ENCODE assay signal across 29 cellular contexts in the genomic region with DNA sequence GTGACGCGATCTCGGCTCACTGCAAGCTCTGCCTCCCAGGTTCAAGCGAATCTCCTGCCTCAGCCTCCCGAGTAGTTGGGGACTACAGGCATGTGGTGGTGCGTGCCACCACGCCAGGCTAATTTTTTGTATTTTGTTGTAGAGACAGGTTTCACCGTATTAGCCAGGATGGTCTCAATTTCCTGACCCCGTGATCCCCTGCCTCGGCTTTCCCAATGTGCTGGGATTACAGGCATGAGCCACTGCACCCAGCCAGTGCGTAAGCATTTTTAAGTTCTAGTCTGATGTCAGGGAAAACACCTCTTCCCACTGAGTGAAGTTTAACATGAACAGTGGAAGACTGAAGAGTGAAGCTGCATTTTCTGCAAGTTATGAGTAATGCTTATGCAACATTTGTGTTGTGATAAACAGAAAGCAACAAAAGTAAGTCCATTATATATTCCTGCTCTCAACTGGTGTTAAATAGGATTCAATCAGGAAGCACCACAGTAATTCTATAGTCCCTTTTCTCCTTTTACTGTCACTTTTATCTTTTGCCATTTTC.
"Had no signal": no experiment of that assay in that cellular context is flagged by ENCODE, and none has a peak within 500 bp of the region (broad histone marks: within the 10 kb centered on the region; RNA-seq: fewer than 3 reads in every experiment).

No MANE protein-coding gene starts in this region.

- H3K4me3 Mint-ChIP-seq: activated CD4-positive, alpha-beta memory T cell treated with anti-CD3 and anti-CD28 coated beads, Interleukin-2, amount 10 ng/mL, durations not matched to agents 7 days and 5 days; activated naive CD8-positive, alpha-beta T cell treated with anti-CD3 and anti-CD28 coated beads for 36 hours; activated T-cell treated with anti-CD3 and anti-CD28 coated beads, Interleukin-2, amount 50 U/mL, for 72 hours; activated T-helper 17 cell treated with anti-CD3 and anti-CD28 coated beads, Interleukin-2, amount 50 U/mL, for 72 hours; brain; central memory CD8-positive, alpha-beta T cell had no signal

- H3K27ac ChIP-seq: cardiac muscle cell, SJCRH30, SK-N-MC, WERI-Rb-1 had no signal

- H3K4me1 Mint-ChIP-seq: activated CD4-positive, alpha-beta memory T cell treated with anti-CD3 and anti-CD28 coated beads, Interleukin-2, amount 10 ng/mL, durations not matched to agents 7 days and 5 days; activated naive CD8-positive, alpha-beta T cell treated with anti-CD3 and anti-CD28 coated beads for 36 hours; activated T-helper 17 cell treated with anti-CD3 and anti-CD28 coated beads, Interleukin-2, amount 50 U/mL, for 72 hours; brain; central memory CD8-positive, alpha-beta T cell had no signal

- H3K4me3 ChIP-seq: cardiac muscle cell, SJCRH30, SK-N-MC had no signal

- ATAC-seq: activated T-cell treated with anti-CD3 and anti-CD28 coated beads, Interleukin-2, amount 50 U/mL, for 72 hours; activated T-helper 17 cell treated with anti-CD3 and anti-CD28 coated beads, Interleukin-2, amount 50 U/mL, for 72 hours; Panc1 had no signal

- H3K27me3 ChIP-seq: cardiac muscle cell had no signal

- H3K9me3 ChIP-seq: SJCRH30 had no signal

- H3K36me3 ChIP-seq: cardiac muscle cell, SJCRH30, WERI-Rb-1 had no signal

- H3K4me1 ChIP-seq: SJCRH30 had no signal

- H3K27me3 Mint-ChIP-seq: activated CD4-positive, alpha-beta memory T cell treated with anti-CD3 and anti-CD28 coated beads, Interleukin-2, amount 10 ng/mL, durations not matched to agents 7 days and 5 days; activated naive CD8-positive, alpha-beta T cell treated with anti-CD3 and anti-CD28 coated beads for 36 hours; activated T-helper 17 cell treated with anti-CD3 and anti-CD28 coated beads, Interleukin-2, amount 50 U/mL, for 72 hours; brain; central memory CD8-positive, alpha-beta T cell had no signal

- H3K9me3 Mint-ChIP-seq: brain had no signal

- DNase-seq: activated CD4-positive, alpha-beta memory T cell treated with anti-CD3 and anti-CD28 coated beads, Interleukin-2, amount 10 ng/mL, durations not matched to agents 7 days and 5 days; activated CD4-positive, alpha-beta T cell treated with anti-CD3 and anti-CD28 coated beads for 1 hour; activated CD4-positive, alpha-beta T cell treated with anti-CD3 and anti-CD28 coated beads for 48 hours; activated CD4-positive, CD25-positive, alpha-beta regulatory T cell; activated effector memory CD4-positive, alpha-beta T cell treated with anti-CD3 and anti-CD28 coated beads, Interleukin-2, amount 50 U/mL, for 16 hours; activated naive CD4-positive, alpha-beta T cell; activated naive CD4-positive, alpha-beta T cell treated with anti-CD3 and anti-CD28 coated beads, Interleukin-2, amount 50 U/mL, for 16 hours; activated naive CD8-positive, alpha-beta T cell treated with anti-CD3 and anti-CD28 coated beads for 36 hours; activated T-cell treated with anti-CD3 and anti-CD28 coated beads, Interleukin-2, amount 50 U/mL, for 1 hour; activated T-cell treated with anti-CD3 and anti-CD28 coated beads, Interleukin-2, amount 50 U/mL, for 72 hours; anterior cingulate cortex; NCI-H1105; NCI-H1436; NCI-H1694; NCI-H1930; NCI-H2081 treated with DMSO at 0.1 percent for 48 hours; NCI-H345; NCI-H526 treated with DMSO at 0.1 percent for 48 hours; NCI-H774; SHP77; SJCRH30; T1000; WERI-Rb-1 had no signal

- H3K36me3 Mint-ChIP-seq: activated naive CD8-positive, alpha-beta T cell treated with anti-CD3 and anti-CD28 coated beads for 36 hours; brain had no signal

- H3K27ac Mint-ChIP-seq: activated CD4-positive, alpha-beta memory T cell treated with anti-CD3 and anti-CD28 coated beads, Interleukin-2, amount 10 ng/mL, durations not matched to agents 7 days and 5 days; activated naive CD8-positive, alpha-beta T cell treated with anti-CD3 and anti-CD28 coated beads for 36 hours; activated T-cell treated with anti-CD3 and anti-CD28 coated beads, Interleukin-2, amount 50 U/mL, for 72 hours; activated T-helper 17 cell treated with anti-CD3 and anti-CD28 coated beads, Interleukin-2, amount 50 U/mL, for 72 hours; brain had no signal
